In the genomic region with DNA sequence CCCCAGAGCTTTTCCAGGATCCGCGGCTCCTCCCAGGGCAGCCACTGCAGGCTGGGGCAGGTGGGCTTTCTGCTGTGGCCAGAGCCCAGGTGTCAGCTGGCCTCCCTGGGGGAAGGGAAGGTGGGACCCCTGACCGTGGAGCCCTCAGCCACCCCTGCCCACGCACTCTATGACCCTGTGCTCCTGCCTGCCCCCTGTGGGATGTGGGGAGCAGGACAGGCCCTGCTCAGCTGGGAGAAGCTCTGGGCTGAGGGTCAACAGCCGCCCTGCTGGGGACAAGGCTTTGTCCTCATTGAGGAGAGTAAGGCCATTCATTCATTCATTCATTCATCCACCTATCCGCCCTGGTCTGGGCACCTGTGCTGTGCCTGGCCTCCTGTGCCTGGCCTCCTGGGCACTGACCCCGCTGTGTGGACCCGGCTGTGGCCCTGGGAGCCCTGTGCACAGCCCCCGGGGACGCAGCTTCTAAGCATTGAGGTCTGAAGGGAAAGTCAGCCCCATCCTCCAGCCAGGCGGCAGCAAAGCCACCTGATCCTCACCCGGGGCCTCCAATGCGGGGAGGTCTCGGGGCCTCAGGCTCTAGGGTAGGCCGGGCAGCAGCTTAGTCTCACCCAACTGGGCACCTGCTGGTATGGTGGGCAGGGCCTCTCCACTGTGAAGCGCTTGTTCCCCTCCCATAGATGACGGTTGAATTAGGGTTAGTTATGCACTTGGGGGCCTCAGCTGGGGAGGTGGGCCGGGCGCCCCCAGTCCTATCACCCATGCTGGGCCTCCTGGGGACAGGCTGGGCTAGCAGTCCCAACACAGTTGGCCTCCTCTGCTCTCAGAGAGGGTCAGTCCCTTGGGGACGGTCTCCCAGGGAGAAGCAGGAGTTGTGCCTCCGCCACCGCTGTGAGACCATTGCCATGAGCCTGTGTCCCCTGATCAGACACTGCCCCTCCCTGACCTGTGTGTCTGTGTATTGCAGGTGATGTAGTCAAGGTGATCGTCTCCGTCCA, we compare ENCODE assay signal across 10 cellular contexts. TPM values are rescaled to one million over a fixed set of nuclear protein-coding genes. Genes with fewer than 3 reads are reported as not detected.
DNase-seq lines count a peak whose midpoint lies in the region; ATAC-seq and TF ChIP-seq lines count a peak whose summit lies in the region.
"Had no signal": no experiment of that assay in that cellular context is flagged by ENCODE, and none has a peak within 500 bp of the region (broad histone marks: within the 10 kb centered on the region; RNA-seq: fewer than 3 reads in every experiment).

No MANE protein-coding gene starts in this region.

- no peak overlapping the region for H3K4me3 ChIP-seq in choroid plexus epithelial cell (ENCODE audit: low read depth, low read length)

- TF ChIP-seq CTCF in LNCAP (IDR thresholded peaks at IDR 0.05) = peak; percentile 37
- peak; percentile 51 for TF ChIP-seq CTCF in choroid plexus epithelial cell (conservative IDR thresholded peaks at IDR 0.05; ENCODE audit: low read depth, low read length)
- peak; percentile 32 for TF ChIP-seq CTCF in progenitor cell of endocrine pancreas (IDR thresholded peaks at IDR 0.05; ENCODE audit: unreplicated experiment)

- H3K4me3 Mint-ChIP-seq in progenitor cell of endocrine pancreas (ENCODE audit: low read depth) = no peak overlapping the region

- H3K27me3 Mint-ChIP-seq in progenitor cell of endocrine pancreas = peaks cover 4% of the 10 kb centered on the region

- H3K27ac Mint-ChIP-seq in progenitor cell of endocrine pancreas = no peak overlapping the region

- H3K4me1 Mint-ChIP-seq in progenitor cell of endocrine pancreas (ENCODE audit: low read depth) = peaks cover 8% of the 10 kb centered on the region

- H3K36me3 Mint-ChIP-seq in progenitor cell of endocrine pancreas (ENCODE audit: insufficient read depth) = no peaks in the 10 kb centered on the region

- no peak for ATAC-seq in HG03095 (IDR thresholded peaks at IDR 0.05; ENCODE audit: unreplicated experiment)
- ATAC-seq in HG03460 (IDR thresholded peaks at IDR 0.05; ENCODE audit: unreplicated experiment) = no peak

- DNase-seq in DMS53 (lab: John Stamatoyannopoulos, UW) (peak; percentile 23), DMS53 treated with DMSO at 0.1 percent for 48 hours (lab: John Stamatoyannopoulos, UW; ENCODE audit: unreplicated experiment) (no peak), choroid plexus epithelial cell (ENCODE audit: low read depth) (no peak), progenitor cell of endocrine pancreas (ENCODE audit: low spot score, unreplicated experiment) (peak; percentile 9), NCI-H524 treated with DMSO at 0.1 percent for 48 hours (lab: John Stamatoyannopoulos, UW) (no peak)
- DNase-seq: small intestine had no signal

- no peaks in the 10 kb centered on the region for H3K9me3 Mint-ChIP-seq in progenitor cell of endocrine pancreas (ENCODE audit: low read depth)

RNA-seq across cellular contexts. Expression of gene TNFRSF14, which starts 6.0 kb away (rescaled TPM):
- 0.41 and 0.75 TPM in 2 replicates for total RNA-seq in progenitor cell of endocrine pancreas

RNA-seq across cellular contexts. Expression of gene PRXL2B, which starts 24.4 kb away (rescaled TPM):
- total RNA-seq in progenitor cell of endocrine pancreas = 32.0 and 36.4 TPM in 2 replicates

RNA-seq across cellular contexts. Expression of gene HES5, which starts 32.1 kb away (rescaled TPM):
- 0.36 TPM in 1 of 2 replicates, not detected in the other for total RNA-seq in progenitor cell of endocrine pancreas
- total RNA-seq: A172 had no signal

RNA-seq across cellular contexts. Expression of gene PANK4, which starts 35.8 kb away (rescaled TPM):
- total RNA-seq in progenitor cell of endocrine pancreas = 42.5 and 45.4 TPM in 2 replicates

Comparison
In these comparisons a context has a peak if more than half of its experiments do, and no peak if none do; other contexts are left out.
1. DNase-seq: peak in DMS53 (single experiment) and progenitor cell of endocrine pancreas (single experiment); none in DMS53 treated with DMSO at 0.1 percent for 48 hours (single experiment), choroid plexus epithelial cell (single experiment) and NCI-H524 treated with DMSO at 0.1 percent for 48 hours (single experiment).
2. Peak in every context shown above with its lines, with median percentiles within 50 percentile points of each other: CTCF ChIP-seq.